Comparison of ENCODE assay signal across 9 cellular contexts in genomic region chr2:145412155-145412554, GRCh38.
A peak's percentile ranks its signal among the peaks of the same experiment; 100 is the strongest.
DNase-seq lines count a peak whose midpoint lies in the region; ATAC-seq and TF ChIP-seq lines count a peak whose summit lies in the region.
"Had no signal": no experiment of that assay in that cellular context is flagged by ENCODE, and none has a peak within 500 bp of the region (broad histone marks: within the 10 kb centered on the region; RNA-seq: fewer than 3 reads in every experiment).

No MANE protein-coding gene starts in this region.

- 88 to 97% methylated on average over 4 of the region's 4 CpGs for WGBS in testis, 2 donors
- WGBS in esophagus squamous epithelium, 2 donors: 59 to 71% methylated on average over 4 of the region's 4 CpGs

- H3K4me3 ChIP-seq in OCI-LY7 (ENCODE audit: low read depth, low read length, poor library complexity, severe bottlenecking): peak overlapping the region; percentile 34
- H3K4me3 ChIP-seq in testis: no peak overlapping the region
- no peak overlapping the region for H3K4me3 ChIP-seq in esophagus squamous epithelium

- intact Hi-C loops in OCI-LY7 (cut with micrococcal nuclease; ENCODE audit: unreplicated experiment): loop anchor here (1.0 to 10.0 kb wide), 7 partner anchors 175 to 1080 kb away; a partner anchor contains a TSS
- intact Hi-C loops in testis (cut with DNase I; ENCODE audit: low total_unique reads): no loop called here
- intact Hi-C loops in esophagus squamous epithelium (cut with DNase I): no loop called here

- POLR2A ChIA-PET in OCI-LY7 (lab: Charles Lee): interaction anchor here (0.5 to 1.9 kb wide), 10 partner anchors 11 to 825 kb away, joined by 3 to 9 read pairs (median 3); no protein-coding TSS in a partner anchor

- peak overlapping the region; percentile 63 for H3K4me2 ChIP-seq in OCI-LY7 (ENCODE audit: low read length)

- H3K36me3 Mint-ChIP-seq in endothelial cell (ENCODE audit: low read depth, unreplicated experiment): no peaks in the 10 kb centered on the region

- H3K79me2 ChIP-seq in OCI-LY7 (ENCODE audit: insufficient read depth, low read depth, low read length): no peaks in the 10 kb centered on the region

- DNase-seq in OCI-LY7 (ENCODE audit: low spot score) (peak; percentile 97), testis (no peak), endothelial cell (ENCODE audit: low spot score) (no peak), esophagus squamous epithelium (lab: John Stamatoyannopoulos, UW) (no peak)
- DNase-seq: IMR-90, kidney had no signal

- H3K4me3 Mint-ChIP-seq in endothelial cell (ENCODE audit: unreplicated experiment): no peak overlapping the region

- no peak for TF ChIP-seq POLR2A in testis (IDR thresholded peaks at IDR 0.05)
- TF ChIP-seq POLR2A in esophagus squamous epithelium (IDR thresholded peaks at IDR 0.05): no peak

- TF ChIP-seq CTCF in OCI-LY7 (conservative IDR thresholded peaks at IDR 0.05; ENCODE audit: low read length): no peak
- TF ChIP-seq CTCF in testis (IDR thresholded peaks at IDR 0.05): no peak
- TF ChIP-seq CTCF in endothelial cell (IDR thresholded peaks at IDR 0.05; ENCODE audit: unreplicated experiment): no peak
- TF ChIP-seq CTCF in esophagus squamous epithelium (IDR thresholded peaks at IDR 0.05): no peak

- no peaks in the 10 kb centered on the region for H4K20me1 ChIP-seq in OCI-LY7 (ENCODE audit: insufficient read depth, low read length)

- H3K4me1 ChIP-seq in OCI-LY7 (ENCODE audit: insufficient read depth, low read length, poor library complexity, severe bottlenecking) (peaks cover 41% of the 10 kb centered on the region), testis (no peaks in the 10 kb centered on the region), esophagus squamous epithelium (no peaks in the 10 kb centered on the region)

- no peaks in the 10 kb centered on the region for H3K9me2 ChIP-seq in OCI-LY7 (ENCODE audit: insufficient read depth, low read length)

- CTCF ChIA-PET in OCI-LY7 (lab: Charles Lee; ENCODE audit: unreplicated experiment): no interaction called here

- no peak overlapping the region for H3K27ac Mint-ChIP-seq in endothelial cell (ENCODE audit: unreplicated experiment)

- no peaks in the 10 kb centered on the region for H3K27me3 ChIP-seq in testis
- peaks cover 0 to 35% (median 0%) of the 10 kb centered on the region in 4 donors for H3K27me3 ChIP-seq in esophagus squamous epithelium

- H3K27me3 Mint-ChIP-seq in endothelial cell (ENCODE audit: unreplicated experiment): no peaks in the 10 kb centered on the region

- peaks cover 59% of the 10 kb centered on the region for H3K36me3 ChIP-seq in OCI-LY7 (ENCODE audit: insufficient read depth, low read length)
- H3K36me3 ChIP-seq in testis (ENCODE audit: low read depth, missing control alignments): no peaks in the 10 kb centered on the region
- no peaks in the 10 kb centered on the region for H3K36me3 ChIP-seq in esophagus squamous epithelium

- BruUV-seq in OCI-LY7 (replicated peaks; lab: Mats Ljungman, UMichigan): no TSS peak

- no peaks in the 10 kb centered on the region for H3K4me1 Mint-ChIP-seq in endothelial cell (ENCODE audit: unreplicated experiment)

- H3K27ac ChIP-seq in OCI-LY7 (ENCODE audit: low read depth, low read length, poor library complexity, severe bottlenecking): peak overlapping the region; percentile 99
- no peak overlapping the region for H3K27ac ChIP-seq in testis
- H3K27ac ChIP-seq in esophagus squamous epithelium: no peak overlapping the region

- no peaks in the 10 kb centered on the region for H3K9me3 Mint-ChIP-seq in endothelial cell (ENCODE audit: unreplicated experiment)

- H2AFZ ChIP-seq in OCI-LY7 (ENCODE audit: low read length): peak overlapping the region; percentile 37; the same call in 1 of the 2 replicates

- ATAC-seq in GM18873 (IDR thresholded peaks at IDR 0.05; ENCODE audit: low FRiP score, unreplicated experiment) (peak; percentile 33), GM21529 (IDR thresholded peaks at IDR 0.05; ENCODE audit: unreplicated experiment) (peak; percentile 46), HG03159 (IDR thresholded peaks at IDR 0.05; ENCODE audit: unreplicated experiment) (peak; percentile 59)

- peaks cover 82% of the 10 kb centered on the region for H3K9me3 ChIP-seq in OCI-LY7 (ENCODE audit: low read length)
- no peaks in the 10 kb centered on the region for H3K9me3 ChIP-seq in testis
- no peaks in the 10 kb centered on the region for H3K9me3 ChIP-seq in esophagus squamous epithelium
